ENCODE assay signal across 8 cellular contexts in genomic region chr10:73744690-73744994, GRCh38. TPM values are rescaled to one million over a fixed set of nuclear protein-coding genes. Genes with fewer than 3 reads are reported as not detected.
DNase-seq lines count a peak whose midpoint lies in the region; ATAC-seq, FAIRE-seq and TF ChIP-seq lines count a peak whose summit lies in the region.

No MANE protein-coding gene starts in this region.

- intact Hi-C loops in kidney (cut with DNase I), result no loop called here

- H3K9me3 Mint-ChIP-seq in T-cell, result no peaks in the 10 kb centered on the region
- H3K9me3 Mint-ChIP-seq in brain, result peaks cover 0 to 4% (median 0%) of the 10 kb centered on the region in 5 experiments

- peak overlapping the region; percentile 92 for H3K27ac ChIP-seq in C4-2B
- peak overlapping the region; percentile 95 to 96 for H3K27ac ChIP-seq in kidney (ENCODE audit: low read depth in 2 of 2, low read length in 2 of 2)

- DNase-seq in T-cell (peak in 26 of 34 experiments; percentile 28 to 62 (median 45)), kidney (no peak), NCI-H524 treated with DMSO at 0.1 percent for 48 hours (lab: John Stamatoyannopoulos, UW) (no peak)
- DNase-seq in stimulated activated CD4-positive, alpha-beta T cell treated with anti-CD3 and anti-CD28 coated beads, Interleukin-4, amount 100 ng/mL, for 1 hour, result peak; percentile 66

- CTCF ChIA-PET in T-cell (lab: Charles Lee), result interaction anchor here in 1 of 2 donors (1.0 to 2.5 kb wide), 3 partner anchors 14 to 135 kb away, joined by 5 to 12 read pairs (median 6); a partner anchor contains a TSS

- peaks cover 9% of the 10 kb centered on the region in 2 donors for H3K4me1 ChIP-seq in kidney (ENCODE audit: control insufficient read depth in 1 of 2, insufficient read depth in 1 of 2, low read depth in 1 of 2, low read length in 2 of 2)

- peak overlapping the region; percentile 95 to 100 (median 100) for H3K4me3 Mint-ChIP-seq in T-cell
- peak overlapping the region; percentile 99 to 100 (median 99) for H3K4me3 Mint-ChIP-seq in brain

- H3K27ac Mint-ChIP-seq in T-cell (peak overlapping the region; percentile 100), brain (peak overlapping the region; percentile 99 to 100 (median 100))

- H3K27me3 Mint-ChIP-seq in T-cell (no peaks in the 10 kb centered on the region), brain (peaks cover 12% of the 10 kb centered on the region)

- H3K4me1 Mint-ChIP-seq in T-cell, result peaks cover 38 to 47% (median 43%) of the 10 kb centered on the region in 3 donors
- peaks cover 61% of the 10 kb centered on the region for H3K4me1 Mint-ChIP-seq in brain

- FAIRE-seq in kidney (lab: Jason Lieb, UNC), result no peak

- peak overlapping the region; percentile 88 to 98 for H3K9ac ChIP-seq in kidney (ENCODE audit: low read length in 2 of 2)

- no peaks in the 10 kb centered on the region for H3K9me3 ChIP-seq in kidney (ENCODE audit: control insufficient read depth in 1 of 2, low read length in 2 of 2)

- H3K36me3 ChIP-seq in kidney (ENCODE audit: control insufficient read depth in 1 of 2, insufficient read depth in 2 of 2, low read length in 2 of 2), result peaks cover 2 to 6% of the 10 kb centered on the region in 2 donors

- POLR2A ChIA-PET in T-cell (lab: Charles Lee), result interaction anchor here (0.6 to 1.6 kb wide), 8 partner anchors 11 to 1466 kb away, joined by 3 to 8 read pairs (median 3); partner anchors contain the start of gene VDAC2 (in 1 of the 2)

- ATAC-seq in GM19351 (IDR thresholded peaks at IDR 0.05; ENCODE audit: unreplicated experiment) (peak; percentile 37), HG03439 (IDR thresholded peaks at IDR 0.05; ENCODE audit: unreplicated experiment) (peak; percentile 25), T-cell (replicated peaks in 1 of 4) (peak; percentile 14 to 26 (median 18))

- no peak for TF ChIP-seq CTCF in C4-2B (conservative IDR thresholded peaks at IDR 0.05)
- no peak for TF ChIP-seq CTCF in brain (conservative IDR thresholded peaks at IDR 0.05)
- TF ChIP-seq CTCF in kidney (IDR thresholded peaks at IDR 0.05; ENCODE audit: borderline replicate concordance, extremely low read depth, insufficient read depth), result no peak

- peaks cover 18% of the 10 kb centered on the region for H3K36me3 Mint-ChIP-seq in T-cell
- H3K36me3 Mint-ChIP-seq in brain, result peaks cover 33% of the 10 kb centered on the region

- H3K4me3 ChIP-seq in kidney (ENCODE audit: low read length in 2 of 2), result peak overlapping the region; percentile 89 to 90

RNA-seq across cellular contexts. Expression of gene SEC24C, which starts 0.5 kb away (rescaled TPM):
- total RNA-seq in T-cell, result 100 to 1,000 TPM in 1 of 5 donors, 10 to 100 TPM in 4; 77.7 to 107 (median 92.2) TPM
- polyA plus RNA-seq in brain (ENCODE audit: insufficient read depth, low read depth, low replicate concordance), result 67.7 TPM
- total RNA-seq in kidney, result 66.9 TPM
- 39.2 TPM for polyA plus RNA-seq in kidney (ENCODE audit: insufficient read depth, low read depth, low replicate concordance)

RNA-seq across cellular contexts. Expression of gene CHCHD1, which starts 37.2 kb away (rescaled TPM):
- total RNA-seq in T-cell, result 10 to 100 TPM in 3 of 5 donors, 1 to 10 TPM in 2; 6.3 to 17.5 (median 14.2) TPM
- 35.9 TPM for polyA plus RNA-seq in brain (ENCODE audit: insufficient read depth, low read depth, low replicate concordance)
- total RNA-seq in kidney, result 23.4 TPM
- 105 TPM for polyA plus RNA-seq in kidney (ENCODE audit: insufficient read depth, low read depth, low replicate concordance)

RNA-seq across cellular contexts. Expression of gene ZSWIM8, which starts 40.8 kb away (rescaled TPM):
- 100 to 1,000 TPM in 2 of 5 donors, 10 to 100 TPM in 3; 69.0 to 106 (median 90.8) TPM for total RNA-seq in T-cell
- 81.2 TPM for polyA plus RNA-seq in brain (ENCODE audit: insufficient read depth, low read depth, low replicate concordance)
- 91.8 TPM for total RNA-seq in kidney
- 96.7 TPM for polyA plus RNA-seq in kidney (ENCODE audit: insufficient read depth, low read depth, low replicate concordance)

RNA-seq across cellular contexts. Expression of gene AGAP5, which starts 46.7 kb away (rescaled TPM):
- total RNA-seq in T-cell (10 to 100 TPM; 11.6 to 17.0 (median 14.7) TPM), kidney (9.9 TPM)
- polyA plus RNA-seq in brain (ENCODE audit: insufficient read depth, low read depth, low replicate concordance) (0.41 TPM), kidney (ENCODE audit: insufficient read depth, low read depth, low replicate concordance) (3.8 TPM)

Comparison
In these comparisons a context has a peak if more than half of its experiments do, and no peak if none do; other contexts are left out.
1. DNase-seq: peak in T-cell (26 of 34) and stimulated activated CD4-positive, alpha-beta T cell treated with anti-CD3 and anti-CD28 coated beads, Interleukin-4, amount 100 ng/mL, for 1 hour (single experiment); none in kidney (single experiment) and NCI-H524 treated with DMSO at 0.1 percent for 48 hours (single experiment).
2. Peak in every context shown above with its lines, with median percentiles within 50 percentile points of each other: ATAC-seq.